In genomic region chr19:10881403-10882107, GRCh38 we compare ENCODE assay signal across 1 cellular context.
TF ChIP-seq lines count a peak whose summit lies in the region.

No MANE protein-coding gene starts in this region.

TF ChIP-seq in SK-N-SH treated with all-trans-retinoic acid at 6 μM for 48 hours, 23 proteins besides CTCF, POLR2A, EP300 and RAD21 (continued from another document):
- no peak for TF ChIP-seq CSRNP3 (CRISPR knock-in tag; IDR thresholded peaks at IDR 0.05)
- TF ChIP-seq ZNF565 (CRISPR knock-in tag; conservative IDR thresholded peaks at IDR 0.05; ENCODE audit: low read depth) = no peak
- no peak for TF ChIP-seq ZNF70 (CRISPR knock-in tag; IDR thresholded peaks at IDR 0.05)
- no peak for TF ChIP-seq ZC3H10 (CRISPR knock-in tag; IDR thresholded peaks at IDR 0.05)
